ENCODE assay signal across 8 cellular contexts in the genomic region with DNA sequence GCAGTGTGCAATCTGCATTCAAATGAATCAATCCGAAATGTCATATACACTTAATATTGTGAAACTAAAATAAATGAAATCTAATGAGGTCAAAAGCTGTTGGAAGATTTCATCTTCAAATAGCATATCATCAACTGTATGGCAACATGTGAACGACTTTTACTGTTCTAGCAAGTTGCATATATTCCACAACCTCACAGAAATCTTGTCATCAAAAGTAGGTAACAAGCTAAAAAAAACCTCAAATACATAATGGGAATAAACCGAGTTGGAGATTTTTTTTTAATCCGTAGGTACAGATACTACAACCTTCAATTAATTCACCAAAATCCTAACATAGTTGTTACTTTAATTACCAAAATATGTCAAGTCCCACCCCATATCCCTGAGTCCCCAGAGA. TPM values are rescaled to one million over a fixed set of nuclear protein-coding genes. Genes with fewer than 3 reads are reported as not detected.
A peak's percentile ranks its signal among the peaks of the same experiment; 100 is the strongest.
DNase-seq lines count a peak whose midpoint lies in the region; ATAC-seq and TF ChIP-seq lines count a peak whose summit lies in the region.

No MANE protein-coding gene starts in this region.

- peak overlapping the region; percentile 79 for H3K27ac ChIP-seq in SJSA1

- no peak for TF ChIP-seq CTCF in fibroblast of pulmonary artery (IDR thresholded peaks at IDR 0.05; ENCODE audit: low read length, missing control alignments)

- H3K36me3 ChIP-seq in H7 (replicated peaks; ENCODE audit: control insufficient read depth, insufficient read depth, low read length), result no peaks in the 10 kb centered on the region
- H3K36me3 ChIP-seq in SJSA1, result peaks cover 6% of the 10 kb centered on the region

- DNase-seq in H7 (no peak), SJSA1 (ENCODE audit: low read depth in 1 of 2, low spot score in 2 of 2) (no peak), fibroblast of pulmonary artery (ENCODE audit: low read depth) (no peak), skeletal muscle cell (ENCODE audit: low read depth) (no peak), NCI-H345 (lab: John Stamatoyannopoulos, UW) (no peak)

- no peak for ATAC-seq in HG03457 (IDR thresholded peaks at IDR 0.05; ENCODE audit: unreplicated experiment)
- ATAC-seq in GM21515 (IDR thresholded peaks at IDR 0.05; ENCODE audit: unreplicated experiment), result no peak
- no peak for ATAC-seq in HG02623 (IDR thresholded peaks at IDR 0.05; ENCODE audit: unreplicated experiment)

- H3K4me3 ChIP-seq in H7 (ENCODE audit: insufficient read depth, low read depth, low read length) (peak overlapping the region; percentile 94), SJSA1 (peak overlapping the region; percentile 96), fibroblast of pulmonary artery (replicated peaks; ENCODE audit: low read depth, low read length) (peak overlapping the region; percentile 93), skeletal muscle cell (ENCODE audit: low read depth, low read length) (peak overlapping the region; percentile 83)

- H3K9me3 ChIP-seq in SJSA1 (replicated peaks), result no peaks in the 10 kb centered on the region

- H3K27me3 ChIP-seq in H7 (ENCODE audit: control insufficient read depth, insufficient read depth, low read length) (no peaks in the 10 kb centered on the region), SJSA1 (replicated peaks) (no peaks in the 10 kb centered on the region)

- peaks cover 16% of the 10 kb centered on the region for H3K4me1 ChIP-seq in SJSA1 (replicated peaks)

RNA-seq across cellular contexts. Expression of a gene that starts 1.1 kb away (rescaled TPM):
- 57.5 and 109 TPM in 2 replicates for total RNA-seq in H7 (2014; rRNA removed; shearing (Covaris generic))
- 54.1 and 90.3 TPM in 2 replicates for total RNA-seq in SJSA1 (2014; rRNA removed; shearing (Covaris generic))

RNA-seq across cellular contexts. Expression of a gene that starts 47.6 kb away (rescaled TPM):
- 27.6 and 30.0 TPM in 2 replicates for total RNA-seq in H7 (2014; rRNA removed; shearing (Covaris generic))
- total RNA-seq in SJSA1 (2014; rRNA removed; shearing (Covaris generic)), result 26.3 and 37.4 TPM in 2 replicates
